ENCODE assay signal across 19 cellular contexts in genomic region chr5:146068977-146069779, GRCh38. TPM values are rescaled to one million over a fixed set of nuclear protein-coding genes. Genes with fewer than 3 reads are reported as not detected.
DNase-seq lines count a peak whose midpoint lies in the region; ATAC-seq and TF ChIP-seq lines count a peak whose summit lies in the region.
"Had no signal": no experiment of that assay in that cellular context is flagged by ENCODE, and none has a peak within 500 bp of the region (broad histone marks: within the 10 kb centered on the region; RNA-seq: fewer than 3 reads in every experiment).

No MANE protein-coding gene starts in this region.

- H3K27ac ChIP-seq in KMS-11, result 0 out of 2 replicates have a peak overlapping the region, but pooled peaks have one; percentile 16
- H3K27ac ChIP-seq: C4-2B, colonic mucosa, psoas muscle had no signal

- no peak overlapping the region for H3K27ac Mint-ChIP-seq in activated naive CD4-positive, alpha-beta T cell treated with anti-CD3 and anti-CD28 coated beads, Interleukin-2, amount 10 ng/mL, durations not matched to agents 7 days and 5 days
- no peak overlapping the region for H3K27ac Mint-ChIP-seq in Caco-2 (ENCODE audit: unreplicated experiment)
- H3K27ac Mint-ChIP-seq: activated naive CD8-positive, alpha-beta T cell treated with anti-CD3 and anti-CD28 coated beads, Interleukin-2, amount 50 U/mL, for 24 hours; immature natural killer cell; stimulated activated memory B cell treated with anti-CD40 and anti-IgM and Interleukin-4, amounts not matched to agents 10 μg/mL and 1 μg/mL and 100 μg/mL, for 72 hours had no signal

- intact Hi-C loops in Caco-2 (cut with micrococcal nuclease; ENCODE audit: unreplicated experiment), result no loop called here

- CTCF ChIA-PET in activated naive CD4-positive, alpha-beta T cell treated with anti-CD3 and anti-CD28 coated beads, Interleukin-2, amount 10 ng/mL, durations not matched to agents 7 days and 5 days (lab: Charles Lee), result no interaction called here
- CTCF ChIA-PET in Caco-2 (lab: Charles Lee), result no interaction called here

- H3K36me3 Mint-ChIP-seq in activated naive CD4-positive, alpha-beta T cell treated with anti-CD3 and anti-CD28 coated beads, Interleukin-2, amount 10 ng/mL, durations not matched to agents 7 days and 5 days, result no peaks in the 10 kb centered on the region
- peaks cover 48% of the 10 kb centered on the region for H3K36me3 Mint-ChIP-seq in Caco-2 (ENCODE audit: insufficient read depth, unreplicated experiment)
- H3K36me3 Mint-ChIP-seq: immature natural killer cell; stimulated activated memory B cell treated with anti-CD40 and anti-IgM and Interleukin-4, amounts not matched to agents 10 μg/mL and 1 μg/mL and 100 μg/mL, for 72 hours had no signal

- no peak for TF ChIP-seq CTCF in KMS-11 (conservative IDR thresholded peaks at IDR 0.05; ENCODE audit: low read depth, low read length)
- no peak for TF ChIP-seq CTCF in Caco-2 (IDR thresholded peaks at IDR 0.05; ENCODE audit: insufficient read depth in 1 of 2, low read depth in 1 of 2, low read length in 1 of 2, severe bottlenecking in 1 of 2, unreplicated experiment in 1 of 2)

- no peak overlapping the region for H3K4me3 Mint-ChIP-seq in activated naive CD4-positive, alpha-beta T cell treated with anti-CD3 and anti-CD28 coated beads, Interleukin-2, amount 10 ng/mL, durations not matched to agents 7 days and 5 days
- H3K4me3 Mint-ChIP-seq in Caco-2 (ENCODE audit: unreplicated experiment), result no peak overlapping the region
- H3K4me3 Mint-ChIP-seq: activated naive CD8-positive, alpha-beta T cell treated with anti-CD3 and anti-CD28 coated beads, Interleukin-2, amount 50 U/mL, for 24 hours; immature natural killer cell; stimulated activated memory B cell treated with anti-CD40 and anti-IgM and Interleukin-4, amounts not matched to agents 10 μg/mL and 1 μg/mL and 100 μg/mL, for 72 hours had no signal

- no peaks in the 10 kb centered on the region for H4K20me1 ChIP-seq in KMS-11 (ENCODE audit: insufficient read depth)

- H3K9me3 ChIP-seq in Caco-2, result no peaks in the 10 kb centered on the region
- H3K9me3 ChIP-seq: colonic mucosa, psoas muscle had no signal

- H3K9me3 Mint-ChIP-seq in activated naive CD4-positive, alpha-beta T cell treated with anti-CD3 and anti-CD28 coated beads, Interleukin-2, amount 10 ng/mL, durations not matched to agents 7 days and 5 days, result no peaks in the 10 kb centered on the region
- no peaks in the 10 kb centered on the region for H3K9me3 Mint-ChIP-seq in Caco-2 (ENCODE audit: unreplicated experiment)
- H3K9me3 Mint-ChIP-seq: activated naive CD8-positive, alpha-beta T cell treated with anti-CD3 and anti-CD28 coated beads, Interleukin-2, amount 50 U/mL, for 24 hours; stimulated activated memory B cell treated with anti-CD40 and anti-IgM and Interleukin-4, amounts not matched to agents 10 μg/mL and 1 μg/mL and 100 μg/mL, for 72 hours had no signal

- H3K4me1 ChIP-seq in KMS-11 (ENCODE audit: low read depth, poor library complexity, severe bottlenecking) (peaks cover 22% of the 10 kb centered on the region), Caco-2 (no peaks in the 10 kb centered on the region)
- H3K4me1 ChIP-seq: colonic mucosa, psoas muscle had no signal

- H3K36me3 ChIP-seq in KMS-11 (ENCODE audit: insufficient read depth) (no peaks in the 10 kb centered on the region), Caco-2 (ENCODE audit: control insufficient read depth, insufficient read depth, low read length) (peaks cover 2% of the 10 kb centered on the region)
- H3K36me3 ChIP-seq: colonic mucosa had no signal

- ATAC-seq in GM18868 (IDR thresholded peaks at IDR 0.05; ENCODE audit: unreplicated experiment) (peak; percentile 59), GM21360 (IDR thresholded peaks at IDR 0.05; ENCODE audit: unreplicated experiment) (peak; percentile 40), HG02970 (IDR thresholded peaks at IDR 0.05; ENCODE audit: low FRiP score, unreplicated experiment) (peak; percentile 69)
- ATAC-seq: activated naive CD8-positive, alpha-beta T cell treated with anti-CD3 and anti-CD28 coated beads, Interleukin-2, amount 50 U/mL, for 24 hours; stimulated activated memory B cell treated with anti-CD40 and anti-IgM and Interleukin-4, amounts not matched to agents 10 μg/mL and 1 μg/mL and 100 μg/mL, for 72 hours had no signal

- POLR2A ChIA-PET in Caco-2 (lab: Charles Lee), result no interaction called here

- BruUV-seq in Caco-2 (replicated peaks; lab: Mats Ljungman, UMichigan), result no TSS peak

- H3K4me2 ChIP-seq in KMS-11, result peak overlapping the region; percentile 15; the same call in 1 of the 2 replicates

- H3K4me3 ChIP-seq in KMS-11 (IDR thresholded peaks at IDR 0.05; ENCODE audit: insufficient read depth, low read depth, low read length), result no peak overlapping the region
- H3K4me3 ChIP-seq in Caco-2 (ENCODE audit: low read depth, low read length), result no peak overlapping the region
- H3K4me3 ChIP-seq: colonic mucosa, psoas muscle had no signal

- no peaks in the 10 kb centered on the region for H3K79me2 ChIP-seq in KMS-11 (ENCODE audit: insufficient read depth, low read depth)

- H3K4me1 Mint-ChIP-seq in activated naive CD4-positive, alpha-beta T cell treated with anti-CD3 and anti-CD28 coated beads, Interleukin-2, amount 10 ng/mL, durations not matched to agents 7 days and 5 days, result no peaks in the 10 kb centered on the region
- H3K4me1 Mint-ChIP-seq in Caco-2 (ENCODE audit: low read depth, unreplicated experiment), result no peaks in the 10 kb centered on the region
- H3K4me1 Mint-ChIP-seq: activated naive CD8-positive, alpha-beta T cell treated with anti-CD3 and anti-CD28 coated beads, Interleukin-2, amount 50 U/mL, for 24 hours; immature natural killer cell; stimulated activated memory B cell treated with anti-CD40 and anti-IgM and Interleukin-4, amounts not matched to agents 10 μg/mL and 1 μg/mL and 100 μg/mL, for 72 hours had no signal

- H3K27me3 ChIP-seq in KMS-11 (ENCODE audit: insufficient read depth, low read depth), result no peaks in the 10 kb centered on the region
- H3K27me3 ChIP-seq in Caco-2 (replicated peaks; ENCODE audit: control insufficient read depth, insufficient read depth, low read length), result no peaks in the 10 kb centered on the region
- H3K27me3 ChIP-seq: colonic mucosa had no signal

- H3K27me3 Mint-ChIP-seq in activated naive CD4-positive, alpha-beta T cell treated with anti-CD3 and anti-CD28 coated beads, Interleukin-2, amount 10 ng/mL, durations not matched to agents 7 days and 5 days, result peaks cover 8% of the 10 kb centered on the region
- no peaks in the 10 kb centered on the region for H3K27me3 Mint-ChIP-seq in Caco-2 (ENCODE audit: insufficient read depth, unreplicated experiment)

- DNase-seq in activated naive CD4-positive, alpha-beta T cell treated with anti-CD3 and anti-CD28 coated beads, Interleukin-2, amount 10 ng/mL, durations not matched to agents 7 days and 5 days, result no peak
- DNase-seq in Caco-2, result no peak
- no peak for DNase-seq in SKM-1 (lab: John Stamatoyannopoulos, UW; ENCODE audit: unreplicated experiment)
- DNase-seq in NCI-H524 treated with DMSO at 0.1 percent for 48 hours (lab: John Stamatoyannopoulos, UW), result no peak
- DNase-seq: activated naive CD8-positive, alpha-beta T cell treated with anti-CD3 and anti-CD28 coated beads, Interleukin-2, amount 50 U/mL, for 24 hours; colonic mucosa; immature natural killer cell; MV-4-11; NCI-H774; psoas muscle; SHP77 treated with DMSO at 0.1 percent for 48 hours had no signal

- H3K9ac ChIP-seq in KMS-11, result no peak overlapping the region

- H2AFZ ChIP-seq in KMS-11 (ENCODE audit: low read depth), result no peak overlapping the region

RNA-seq across cellular contexts. Expression of gene PLAC8L1, which starts 36.2 kb away (rescaled TPM):
- 1.0 TPM in 1 of 2 replicates, not detected in the other for total RNA-seq in Caco-2 (2022)
- total RNA-seq: colonic mucosa, G401, HT-29 had no signal
